Comparison of ENCODE assay signal across 12 cellular contexts in genomic region chr13:71515639-71516038, GRCh38.
"Had no signal": no experiment of that assay in that cellular context is flagged by ENCODE, and none has a peak within 500 bp of the region (broad histone marks: within the 10 kb centered on the region; RNA-seq: fewer than 3 reads in every experiment).

No MANE protein-coding gene starts in this region.

- H3K27ac Mint-ChIP-seq: activated CD4-positive, alpha-beta T cell treated with anti-CD3 and anti-CD28 coated beads, Interleukin-2, amount 10 ng/mL, durations not matched to agents 24 days and 14 days; stimulated activated naive CD8-positive, alpha-beta T cell treated with anti-CD3 and anti-CD28 coated beads, Interleukin-15, Interleukin-2, amounts not matched to agents 100 ng/mL and 50 ng/mL, for 24 hours; WTC11 had no signal

- H3K9me3 ChIP-seq: adrenal gland, ovary had no signal

- H3K4me3 Mint-ChIP-seq: activated CD4-positive, alpha-beta T cell treated with anti-CD3 and anti-CD28 coated beads, Interleukin-2, amount 10 ng/mL, durations not matched to agents 24 days and 14 days; stimulated activated naive CD8-positive, alpha-beta T cell treated with anti-CD3 and anti-CD28 coated beads, Interleukin-15, Interleukin-2, amounts not matched to agents 100 ng/mL and 50 ng/mL, for 24 hours; WTC11 had no signal

- ATAC-seq: foreskin keratinocyte, heart left ventricle, left lung, WTC11 had no signal

- H3K4me3 ChIP-seq: adrenal gland, heart left ventricle, left lung, ovary had no signal

- DNase-seq: activated CD4-positive, alpha-beta T cell treated with anti-CD3 and anti-CD28 coated beads, Interleukin-2, amount 10 ng/mL, durations not matched to agents 24 days and 14 days; activated CD8-positive, alpha-beta memory T cell treated with anti-CD3 and anti-CD28 coated beads for 24 hours; activated naive CD4-positive, alpha-beta T cell treated with anti-CD3 and anti-CD28 coated beads, Interleukin-2, amount 50 U/mL, for 16 hours; adrenal gland; foreskin keratinocyte; heart left ventricle; left lung; ovary; stimulated activated CD4-positive, alpha-beta T cell treated with anti-CD3 and anti-CD28 coated beads, Interleukin-4, amount 100 ng/mL, for 24 hours had no signal

- H3K9me3 Mint-ChIP-seq: activated CD4-positive, alpha-beta T cell treated with anti-CD3 and anti-CD28 coated beads, Interleukin-2, amount 10 ng/mL, durations not matched to agents 24 days and 14 days; stimulated activated naive CD8-positive, alpha-beta T cell treated with anti-CD3 and anti-CD28 coated beads, Interleukin-15, Interleukin-2, amounts not matched to agents 100 ng/mL and 50 ng/mL, for 24 hours; WTC11 had no signal

- FAIRE-seq: colon had no signal

- H3K27me3 Mint-ChIP-seq: activated CD4-positive, alpha-beta T cell treated with anti-CD3 and anti-CD28 coated beads, Interleukin-2, amount 10 ng/mL, durations not matched to agents 24 days and 14 days; stimulated activated naive CD8-positive, alpha-beta T cell treated with anti-CD3 and anti-CD28 coated beads, Interleukin-15, Interleukin-2, amounts not matched to agents 100 ng/mL and 50 ng/mL, for 24 hours had no signal

- H3K4me1 Mint-ChIP-seq: activated CD4-positive, alpha-beta T cell treated with anti-CD3 and anti-CD28 coated beads, Interleukin-2, amount 10 ng/mL, durations not matched to agents 24 days and 14 days; WTC11 had no signal

- H3K27me3 ChIP-seq: adrenal gland, foreskin keratinocyte, heart left ventricle, left lung, ovary had no signal

- H3K36me3 ChIP-seq: adrenal gland, heart left ventricle, left lung, ovary had no signal

- H3K27ac ChIP-seq: adrenal gland, foreskin keratinocyte, heart left ventricle, left lung, ovary had no signal

- H3K36me3 Mint-ChIP-seq: WTC11 had no signal

- H3K4me1 ChIP-seq: adrenal gland, foreskin keratinocyte, left lung had no signal
